1 cellular context compared by ENCODE assay signal in the genomic region with DNA sequence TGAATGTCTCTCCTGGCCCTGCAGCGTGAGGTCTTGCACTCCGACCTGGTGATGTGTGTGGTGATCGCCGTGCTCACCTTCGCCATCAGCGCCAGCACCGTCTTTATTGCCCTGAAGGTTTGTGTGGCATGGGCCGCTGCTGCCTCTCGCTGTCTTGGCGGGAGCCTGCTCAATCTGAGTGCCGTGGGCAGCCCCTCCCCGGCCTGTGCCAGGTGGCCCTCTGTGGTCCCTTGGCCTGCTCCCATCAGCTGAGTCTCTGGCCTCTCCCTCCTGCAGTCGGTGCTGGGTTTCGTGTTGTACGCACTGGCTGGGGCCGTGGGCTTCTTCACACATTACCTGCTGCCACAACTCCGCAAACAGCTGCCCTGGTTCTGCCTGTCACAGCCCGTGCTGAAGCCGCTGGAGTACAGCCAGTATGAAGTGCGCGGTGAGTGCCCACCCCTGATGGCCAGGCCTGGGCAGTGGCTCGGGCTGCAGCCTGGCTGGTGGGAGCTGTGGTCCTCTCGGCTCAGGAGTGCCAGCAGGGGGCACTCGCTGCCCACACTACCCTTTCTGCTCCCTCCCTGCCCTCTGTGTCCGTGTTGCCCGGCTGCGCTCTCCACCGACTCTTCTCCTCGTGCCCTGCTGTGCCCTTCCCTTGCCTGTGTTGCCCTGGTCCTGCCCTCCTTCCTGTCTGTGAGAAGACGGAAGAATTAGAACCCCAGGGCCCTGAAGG.
TF ChIP-seq lines count a peak whose summit lies in the region.

No MANE protein-coding gene starts in this region.

TF ChIP-seq in HepG2, 621 proteins besides CTCF, POLR2A, EP300 and RAD21:
- TF ChIP-seq AGO2 (optimal IDR thresholded peaks at IDR 0.05; ENCODE audit: low read depth, low read length) (peak; percentile 34), PCBP1 (IDR thresholded peaks at IDR 0.05; ENCODE audit: borderline replicate concordance, low read depth, low read length) (0 out of 2 replicates have a peak, but pooled peaks have one; percentile 23), RBFOX2 (IDR thresholded peaks at IDR 0.05; ENCODE audit: low read depth, low read length) (peak; percentile 59), HNRNPL (IDR thresholded peaks at IDR 0.05; ENCODE audit: low read depth, low read length) (peak; percentile 77; the same call in 1 of the 2 replicates), ZNF841 (CRISPR knock-in tag; IDR thresholded peaks at IDR 0.05; ENCODE audit: borderline replicate concordance) (no peak), MYC (CRISPR knock-in tag; IDR thresholded peaks at IDR 0.05; ENCODE audit: borderline replicate concordance) (0 out of 2 replicates have a peak, but pooled peaks have one; percentile 17), STAG1 (CRISPR knock-in tag; IDR thresholded peaks at IDR 0.05) (peak; percentile 69), ZBTB38 (CRISPR knock-in tag; IDR thresholded peaks at IDR 0.05) (peak; percentile 70), TEAD2 (CRISPR knock-in tag; IDR thresholded peaks at IDR 0.05) (no peak), PPARG (CRISPR knock-in tag; conservative IDR thresholded peaks at IDR 0.05) (0 out of 2 replicates have a peak, but pooled peaks have one; percentile 29)
- TF ChIP-seq, protein P1, sequence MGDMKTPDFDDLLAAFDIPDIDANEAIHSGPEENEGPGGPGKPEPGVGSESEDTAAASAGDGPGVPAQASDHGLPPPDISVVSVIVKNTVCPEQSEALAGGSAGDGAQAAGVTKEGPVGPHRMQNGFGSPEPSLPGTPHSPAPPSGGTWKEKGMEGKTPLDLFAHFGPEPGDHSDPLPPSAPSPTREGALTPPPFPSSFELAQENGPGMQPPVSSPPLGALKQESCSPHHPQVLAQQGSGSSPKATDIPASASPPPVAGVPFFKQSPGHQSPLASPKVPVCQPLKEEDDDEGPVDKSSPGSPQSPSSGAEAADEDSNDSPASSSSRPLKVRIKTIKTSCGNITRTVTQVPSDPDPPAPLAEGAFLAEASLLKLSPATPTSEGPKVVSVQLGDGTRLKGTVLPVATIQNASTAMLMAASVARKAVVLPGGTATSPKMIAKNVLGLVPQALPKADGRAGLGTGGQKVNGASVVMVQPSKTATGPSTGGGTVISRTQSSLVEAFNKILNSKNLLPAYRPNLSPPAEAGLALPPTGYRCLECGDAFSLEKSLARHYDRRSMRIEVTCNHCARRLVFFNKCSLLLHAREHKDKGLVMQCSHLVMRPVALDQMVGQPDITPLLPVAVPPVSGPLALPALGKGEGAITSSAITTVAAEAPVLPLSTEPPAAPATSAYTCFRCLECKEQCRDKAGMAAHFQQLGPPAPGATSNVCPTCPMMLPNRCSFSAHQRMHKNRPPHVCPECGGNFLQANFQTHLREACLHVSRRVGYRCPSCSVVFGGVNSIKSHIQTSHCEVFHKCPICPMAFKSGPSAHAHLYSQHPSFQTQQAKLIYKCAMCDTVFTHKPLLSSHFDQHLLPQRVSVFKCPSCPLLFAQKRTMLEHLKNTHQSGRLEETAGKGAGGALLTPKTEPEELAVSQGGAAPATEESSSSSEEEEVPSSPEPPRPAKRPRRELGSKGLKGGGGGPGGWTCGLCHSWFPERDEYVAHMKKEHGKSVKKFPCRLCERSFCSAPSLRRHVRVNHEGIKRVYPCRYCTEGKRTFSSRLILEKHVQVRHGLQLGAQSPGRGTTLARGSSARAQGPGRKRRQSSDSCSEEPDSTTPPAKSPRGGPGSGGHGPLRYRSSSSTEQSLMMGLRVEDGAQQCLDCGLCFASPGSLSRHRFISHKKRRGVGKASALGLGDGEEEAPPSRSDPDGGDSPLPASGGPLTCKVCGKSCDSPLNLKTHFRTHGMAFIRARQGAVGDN (CRISPR knock-in tag; IDR thresholded peaks at IDR 0.05): 0 out of 2 replicates have a peak, but pooled peaks have one; percentile 11
- TF ChIP-seq, protein P2, sequence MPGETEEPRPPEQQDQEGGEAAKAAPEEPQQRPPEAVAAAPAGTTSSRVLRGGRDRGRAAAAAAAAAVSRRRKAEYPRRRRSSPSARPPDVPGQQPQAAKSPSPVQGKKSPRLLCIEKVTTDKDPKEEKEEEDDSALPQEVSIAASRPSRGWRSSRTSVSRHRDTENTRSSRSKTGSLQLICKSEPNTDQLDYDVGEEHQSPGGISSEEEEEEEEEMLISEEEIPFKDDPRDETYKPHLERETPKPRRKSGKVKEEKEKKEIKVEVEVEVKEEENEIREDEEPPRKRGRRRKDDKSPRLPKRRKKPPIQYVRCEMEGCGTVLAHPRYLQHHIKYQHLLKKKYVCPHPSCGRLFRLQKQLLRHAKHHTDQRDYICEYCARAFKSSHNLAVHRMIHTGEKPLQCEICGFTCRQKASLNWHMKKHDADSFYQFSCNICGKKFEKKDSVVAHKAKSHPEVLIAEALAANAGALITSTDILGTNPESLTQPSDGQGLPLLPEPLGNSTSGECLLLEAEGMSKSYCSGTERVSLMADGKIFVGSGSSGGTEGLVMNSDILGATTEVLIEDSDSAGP (CRISPR knock-in tag; IDR thresholded peaks at IDR 0.05; ENCODE audit: borderline replicate concordance): 0 out of 2 replicates have a peak, but pooled peaks have one; percentile 18
- TF ChIP-seq, protein P3, sequence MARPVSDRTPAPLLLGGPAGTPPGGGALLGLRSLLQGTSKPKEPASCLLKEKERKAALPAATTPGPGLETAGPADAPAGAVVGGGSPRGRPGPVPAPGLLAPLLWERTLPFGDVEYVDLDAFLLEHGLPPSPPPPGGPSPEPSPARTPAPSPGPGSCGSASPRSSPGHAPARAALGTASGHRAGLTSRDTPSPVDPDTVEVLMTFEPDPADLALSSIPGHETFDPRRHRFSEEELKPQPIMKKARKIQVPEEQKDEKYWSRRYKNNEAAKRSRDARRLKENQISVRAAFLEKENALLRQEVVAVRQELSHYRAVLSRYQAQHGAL (CRISPR knock-in tag; IDR thresholded peaks at IDR 0.05; ENCODE audit: not compliant biosample characterization): no peak
